Comparison of ENCODE assay signal across 23 cellular contexts in the genomic region with DNA sequence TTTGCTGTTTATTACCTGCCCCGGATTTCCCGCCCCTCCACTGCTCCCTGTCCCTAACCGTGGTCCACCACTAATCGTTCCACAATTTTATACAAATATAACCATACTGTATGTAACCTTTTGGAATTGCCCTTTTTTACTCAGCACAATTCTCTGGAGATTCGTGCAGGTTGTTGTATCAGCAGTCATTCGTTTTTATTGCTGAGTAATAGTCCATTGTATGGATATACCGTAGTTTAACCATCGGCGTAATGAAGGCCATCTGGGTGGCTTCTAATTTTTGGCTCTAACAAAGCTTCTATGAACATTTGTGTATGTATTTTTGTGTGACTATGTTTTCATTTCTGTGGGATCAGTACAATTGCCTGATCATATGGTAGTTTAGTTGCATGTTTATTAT.
"Had no signal": no experiment of that assay in that cellular context is flagged by ENCODE, and none has a peak within 500 bp of the region (broad histone marks: within the 10 kb centered on the region; RNA-seq: fewer than 3 reads in every experiment).

No MANE protein-coding gene starts in this region.

- H3K4me1 Mint-ChIP-seq: mesothelial cell of epicardium had no signal

- H3K4me3 Mint-ChIP-seq: activated CD4-positive, alpha-beta T cell treated with anti-CD3 and anti-CD28 coated beads, Interleukin-2, amount 10 ng/mL, durations not matched to agents 7 days and 5 days; activated CD8-positive, alpha-beta T cell treated with anti-CD3 and anti-CD28 coated beads for 36 hours; activated T-helper 1 cell treated with anti-CD3 and anti-CD28 coated beads, Interleukin-12 subunit alpha, Interleukin-12 subunit beta, Interleukin-2, Interleukin-4 antibody, amounts not matched to agents 30 ng/mL and 10 ng/mL and 1 ng/mL, durations not matched to agents 14 hours and 24 hours and 36 hours; mesothelial cell of epicardium had no signal

- H3K27me3 ChIP-seq: gastroesophageal sphincter, neutrophil, ovary, right atrium auricular region, spleen, thyroid gland, upper lobe of right lung had no signal

- H3K4me3 ChIP-seq: gastroesophageal sphincter, left ventricle myocardium inferior, ovary, psoas muscle, right atrium auricular region, spleen, thyroid gland, upper lobe of right lung had no signal

- H3K9me3 ChIP-seq: neutrophil, ovary, psoas muscle, right atrium auricular region, thyroid gland, upper lobe of right lung had no signal

- H3K9me3 Mint-ChIP-seq: activated naive CD4-positive, alpha-beta T cell treated with anti-CD3 and anti-CD28 coated beads, Interleukin-2, amount 50 U/mL, for 72 hours; natural killer cell treated with Interleukin-12 subunit alpha and Interleukin-12 subunit beta and Interleukin-15 and Interleukin-18, amount 100 ng/mL, for 72 hours had no signal

- H3K27ac ChIP-seq: epithelial cell of prostate, gastroesophageal sphincter, left ventricle myocardium inferior, neutrophil, ovary, psoas muscle, right atrium auricular region, spleen, thyroid gland, upper lobe of right lung had no signal

- H3K27ac Mint-ChIP-seq: activated CD4-positive, alpha-beta T cell treated with anti-CD3 and anti-CD28 coated beads, Interleukin-2, amount 10 ng/mL, durations not matched to agents 7 days and 5 days; activated CD8-positive, alpha-beta T cell treated with anti-CD3 and anti-CD28 coated beads for 36 hours; mesothelial cell of epicardium; natural killer cell treated with Interleukin-12 subunit alpha and Interleukin-12 subunit beta and Interleukin-15 and Interleukin-18, amount 100 ng/mL, for 72 hours had no signal

- H3K27me3 Mint-ChIP-seq: activated CD4-positive, alpha-beta T cell treated with anti-CD3 and anti-CD28 coated beads, Interleukin-2, amount 10 ng/mL, durations not matched to agents 7 days and 5 days; natural killer cell treated with Interleukin-12 subunit alpha and Interleukin-12 subunit beta and Interleukin-15 and Interleukin-18, amount 100 ng/mL, for 72 hours had no signal

- H3K36me3 ChIP-seq: gastroesophageal sphincter, left ventricle myocardium inferior, neutrophil, ovary, right atrium auricular region, spleen, thyroid gland, upper lobe of right lung had no signal

- ATAC-seq: gastroesophageal sphincter, psoas muscle, upper lobe of right lung had no signal

- DNase-seq: activated CD4-positive, alpha-beta T cell treated with anti-CD3 and anti-CD28 coated beads, Interleukin-2, amount 10 ng/mL, durations not matched to agents 7 days and 5 days; activated CD8-positive, alpha-beta T cell treated with anti-CD3 and anti-CD28 coated beads for 36 hours; activated gamma-delta T cell treated with Interleukin-2 at 50 U/mL for 16 hours; central memory CD4-positive, alpha-beta T cell; head of caudate nucleus; hypothalamus; left ventricle myocardium inferior; ovary; psoas muscle; spleen; stimulated activated CD4-positive, alpha-beta T cell treated with anti-CD3 and anti-CD28 coated beads, Interleukin-4, amount 100 ng/mL, for 1 hour; stimulated activated naive CD8-positive, alpha-beta T cell treated with anti-CD3 and anti-CD28 coated beads, Interleukin-15, Interleukin-2, amounts not matched to agents 100 U/mL and 50 U/mL, for 24 hours; substantia nigra; thyroid gland; upper lobe of right lung had no signal

- H3K36me3 Mint-ChIP-seq: natural killer cell treated with Interleukin-12 subunit alpha and Interleukin-12 subunit beta and Interleukin-15 and Interleukin-18, amount 100 ng/mL, for 72 hours had no signal

- H3K4me1 ChIP-seq: gastroesophageal sphincter, psoas muscle, right atrium auricular region, thyroid gland had no signal
